Comparison of ENCODE assay signal across 1 cellular context in genomic region chr11:71252782-71253730, GRCh38.
TF ChIP-seq lines count a peak whose summit lies in the region.

No MANE protein-coding gene starts in this region.

TF ChIP-seq in HepG2, 621 proteins besides CTCF, POLR2A, EP300 and RAD21 (continued from another document and continues in another):
- TF ChIP-seq ZBED4 (CRISPR knock-in tag; IDR thresholded peaks at IDR 0.05; ENCODE audit: borderline replicate concordance), result no peak; the same call in 1 of the 2 replicates
- TF ChIP-seq ZNF713 (CRISPR knock-in tag; IDR thresholded peaks at IDR 0.05), result no peak
- TF ChIP-seq ZNF772 (CRISPR knock-in tag; IDR thresholded peaks at IDR 0.05), result no peak
- TF ChIP-seq MNT (IDR thresholded peaks at IDR 0.05), result peak; percentile 5; the same call in 1 of the 2 replicates
- TF ChIP-seq RBM39 (IDR thresholded peaks at IDR 0.05; ENCODE audit: low read depth, low read length, poor library complexity, severe bottlenecking), result peak; percentile 43
- TF ChIP-seq ZBTB7A (CRISPR knock-in tag; IDR thresholded peaks at IDR 0.05), result no peak
- no peak for TF ChIP-seq MAFK (conservative IDR thresholded peaks at IDR 0.05 in 1 of 2, IDR thresholded peaks at IDR 0.05 in 1 of 2; ENCODE audit: low read length in 2 of 2)
- TF ChIP-seq SKIL (CRISPR knock-in tag; IDR thresholded peaks at IDR 0.05; ENCODE audit: borderline replicate concordance), result peak; percentile 69; the same call in 1 of the 2 replicates
- no peak for TF ChIP-seq ATF1 (CRISPR knock-in tag; IDR thresholded peaks at IDR 0.05)
- TF ChIP-seq SSRP1 (CRISPR knock-in tag; IDR thresholded peaks at IDR 0.05), result no peak
- peak; percentile 69; the same call in 1 of the 2 replicates for TF ChIP-seq ZGPAT (CRISPR knock-in tag; IDR thresholded peaks at IDR 0.05)
- peak; percentile 53; the same call in 1 of the 2 replicates for TF ChIP-seq ZBTB37 (CRISPR knock-in tag; IDR thresholded peaks at IDR 0.05)
- TF ChIP-seq ZNF768 (CRISPR knock-in tag; IDR thresholded peaks at IDR 0.05), result peak; percentile 88
- TF ChIP-seq PHF8 (CRISPR knock-in tag; IDR thresholded peaks at IDR 0.05), result no peak; the same call in 1 of the 2 replicates
- TF ChIP-seq ZFP91 (CRISPR knock-in tag; IDR thresholded peaks at IDR 0.05; ENCODE audit: borderline replicate concordance), result no peak
- TF ChIP-seq REST (IDR thresholded peaks at IDR 0.05; ENCODE audit: borderline replicate concordance in 1 of 2, low read depth in 1 of 2, low read length in 2 of 2), result peak in 1 of 2 experiments; percentile 63; a peak in 1 of 4 replicates
- peak; percentile 78 for TF ChIP-seq MED13 (CRISPR knock-in tag; IDR thresholded peaks at IDR 0.05)
- TF ChIP-seq HOXA7 (CRISPR knock-in tag; IDR thresholded peaks at IDR 0.05), result no peak
- TF ChIP-seq POLR2AphosphoS2 (IDR thresholded peaks at IDR 0.05; ENCODE audit: low read depth, low read length), result no peak
- 0 out of 2 replicates have a peak, but pooled peaks have one; percentile 16 for TF ChIP-seq ZNF280B (CRISPR knock-in tag; IDR thresholded peaks at IDR 0.05; ENCODE audit: borderline replicate concordance)
- no peak for TF ChIP-seq ZNF138 (CRISPR knock-in tag; IDR thresholded peaks at IDR 0.05; ENCODE audit: low read depth)
- TF ChIP-seq NR2F6 (IDR thresholded peaks at IDR 0.05), result peak; percentile 75
- TF ChIP-seq NR2F6 (CRISPR knock-in tag; IDR thresholded peaks at IDR 0.05), result no peak; the same call in 1 of the 2 replicates
- TF ChIP-seq HOMEZ (CRISPR knock-in tag; IDR thresholded peaks at IDR 0.05; ENCODE audit: low read depth), result no peak
- TF ChIP-seq ZNF230 (CRISPR knock-in tag; IDR thresholded peaks at IDR 0.05), result no peak
- no peak for TF ChIP-seq ZNF282 (IDR thresholded peaks at IDR 0.05; ENCODE audit: partially characterized antibody)
- peak; percentile 76 for TF ChIP-seq POLR2G (IDR thresholded peaks at IDR 0.05; ENCODE audit: low read depth, low read length)
- TF ChIP-seq LBX2 (CRISPR knock-in tag; IDR thresholded peaks at IDR 0.05; ENCODE audit: borderline replicate concordance), result no peak
- TF ChIP-seq SAP130 (CRISPR knock-in tag; IDR thresholded peaks at IDR 0.05; ENCODE audit: low read depth), result peak; percentile 85
- no peak for TF ChIP-seq ZNF841 (CRISPR knock-in tag; IDR thresholded peaks at IDR 0.05; ENCODE audit: borderline replicate concordance)
- TF ChIP-seq ZKSCAN8 (CRISPR knock-in tag; IDR thresholded peaks at IDR 0.05; ENCODE audit: borderline replicate concordance), result no peak
- TF ChIP-seq SALL1 (CRISPR knock-in tag; IDR thresholded peaks at IDR 0.05), result peak; percentile 65; the same call in 1 of the 2 replicates
- TF ChIP-seq ZNF552 (CRISPR knock-in tag; IDR thresholded peaks at IDR 0.05; ENCODE audit: borderline replicate concordance), result no peak
- no peak for TF ChIP-seq ZNF597 (CRISPR knock-in tag; IDR thresholded peaks at IDR 0.05)
- TF ChIP-seq ZNF557 (CRISPR knock-in tag; IDR thresholded peaks at IDR 0.05), result peak; percentile 25; the same call in 1 of the 2 replicates
- TF ChIP-seq ZSCAN12 (CRISPR knock-in tag; IDR thresholded peaks at IDR 0.05), result no peak
- TF ChIP-seq ZNF264 (CRISPR knock-in tag; IDR thresholded peaks at IDR 0.05), result no peak; the same call in 1 of the 2 replicates
- peak; percentile 19; the same call in 1 of the 2 replicates for TF ChIP-seq YEATS2 (CRISPR knock-in tag; IDR thresholded peaks at IDR 0.05; ENCODE audit: borderline replicate concordance)
